In the genomic region with DNA sequence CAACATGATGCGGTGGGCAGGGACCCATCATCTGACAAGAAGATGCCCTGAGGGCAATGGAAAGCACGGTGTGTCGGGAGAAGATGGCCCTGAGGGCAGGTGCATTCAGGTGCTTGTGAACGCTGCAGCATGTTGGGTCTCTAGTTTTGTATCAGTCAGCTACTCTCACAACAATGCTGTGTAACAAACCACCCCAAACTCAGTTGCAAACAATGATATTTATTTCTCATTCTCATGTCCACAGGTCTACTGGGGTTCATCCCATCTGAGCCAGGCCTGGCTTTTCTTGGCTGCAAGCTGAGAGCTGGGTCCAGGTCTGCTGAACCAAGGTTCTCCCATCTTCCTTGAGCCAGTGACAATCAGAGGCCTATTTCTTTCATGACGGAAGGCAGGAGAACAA, we compare ENCODE assay signal across 30 cellular contexts.
"Had no signal": no experiment of that assay in that cellular context is flagged by ENCODE, and none has a peak within 500 bp of the region (broad histone marks: within the 10 kb centered on the region; RNA-seq: fewer than 3 reads in every experiment).

No MANE protein-coding gene starts in this region.

- DNase-seq: hypothalamus; immature natural killer cell; kidney; left colon; left lung; lower lobe of right lung; mammary epithelial cell; mesenchymal stem cell; naive thymus-derived CD8-positive, alpha-beta T cell; nucleus accumbens; pancreas; posterior cingulate gyrus; retina; right cardiac atrium; sigmoid colon; small intestine; spleen; stimulated activated CD4-positive, alpha-beta T cell treated with anti-CD3 and anti-CD28 coated beads, Interleukin-4, amount 100 ng/mL, for 24 hours; stimulated activated naive CD4-positive, alpha-beta T cell treated with Interleukin-2 at 50 U/mL for 16 hours; stimulated activated naive CD8-positive, alpha-beta T cell treated with anti-CD3 and anti-CD28 coated beads, Interleukin-15, amount 100 ng/mL, for 72 hours; testis; tibial artery; trophoblast cell; upper lobe of right lung had no signal

- H3K27me3 ChIP-seq: pancreas, sigmoid colon, testis, tibial artery, upper lobe of right lung had no signal

- FAIRE-seq: islet of Langerhans, kidney, pancreas, small intestine, urothelium cell line had no signal

- H3K27ac ChIP-seq: left lung, lower lobe of right lung, pancreas, prostate gland, spleen, testis, tibial artery, upper lobe of right lung had no signal

- H3K36me3 Mint-ChIP-seq: immature natural killer cell; stimulated activated effector memory CD8-positive, alpha-beta T cell treated with anti-CD3 and anti-CD28 coated beads, Interleukin-12 subunit alpha, Interleukin-12 subunit beta, amount 100 ng/mL, for 72 hours had no signal

- H3K4me3 Mint-ChIP-seq: immature natural killer cell; nephron; neural crest cell; stimulated activated effector memory CD8-positive, alpha-beta T cell treated with anti-CD3 and anti-CD28 coated beads, Interleukin-12 subunit alpha, Interleukin-12 subunit beta, amount 100 ng/mL, for 72 hours had no signal

- H3K4me1 ChIP-seq: left lung, lower lobe of right lung, pancreas, prostate gland, tibial artery, upper lobe of right lung had no signal

- ATAC-seq: left colon; left lung; lower lobe of right lung; naive thymus-derived CD8-positive, alpha-beta T cell; pancreas; right cardiac atrium; stimulated activated effector memory CD8-positive, alpha-beta T cell treated with anti-CD3 and anti-CD28 coated beads, Interleukin-12 subunit alpha, Interleukin-12 subunit beta, amount 100 ng/mL, for 72 hours; stimulated activated naive CD8-positive, alpha-beta T cell treated with anti-CD3 and anti-CD28 coated beads, Interleukin-15, amount 100 ng/mL, for 72 hours; upper lobe of right lung had no signal

- H3K9me3 Mint-ChIP-seq: immature natural killer cell; naive thymus-derived CD8-positive, alpha-beta T cell had no signal

- H3K9me3 ChIP-seq: left lung, pancreas, prostate gland, sigmoid colon, testis, tibial artery, upper lobe of right lung had no signal

- H3K4me1 Mint-ChIP-seq: stimulated activated effector memory CD8-positive, alpha-beta T cell treated with anti-CD3 and anti-CD28 coated beads, Interleukin-12 subunit alpha, Interleukin-12 subunit beta, amount 100 ng/mL, for 72 hours had no signal

- H3K36me3 ChIP-seq: left lung, lower lobe of right lung, pancreas, prostate gland, sigmoid colon, spleen, tibial artery, upper lobe of right lung had no signal

- H3K27ac Mint-ChIP-seq: immature natural killer cell; naive thymus-derived CD8-positive, alpha-beta T cell; nephron; stimulated activated effector memory CD8-positive, alpha-beta T cell treated with anti-CD3 and anti-CD28 coated beads, Interleukin-12 subunit alpha, Interleukin-12 subunit beta, amount 100 ng/mL, for 72 hours had no signal

- H3K4me3 ChIP-seq: left lung, lower lobe of right lung, pancreas, prostate gland, sigmoid colon, spleen, testis, tibial artery, upper lobe of right lung had no signal
